Comparison of ENCODE assay signal across 9 cellular contexts in genomic region chr2:48601349-48601748, GRCh38. TPM values are rescaled to one million over a fixed set of nuclear protein-coding genes. Genes with fewer than 3 reads are reported as not detected.
A peak's percentile ranks its signal among the peaks of the same experiment; 100 is the strongest.
DNase-seq lines count a peak whose midpoint lies in the region; ATAC-seq and TF ChIP-seq lines count a peak whose summit lies in the region.
"Had no signal": no experiment of that assay in that cellular context is flagged by ENCODE, and none has a peak within 500 bp of the region (broad histone marks: within the 10 kb centered on the region; RNA-seq: fewer than 3 reads in every experiment).

No MANE protein-coding gene starts in this region.

- peaks cover under 1 to 2% (median 2%) of the 10 kb centered on the region in 3 donors for H3K27me3 Mint-ChIP-seq in CD14-positive monocyte (ENCODE audit: low read depth in 3 of 3)

- no peaks in the 10 kb centered on the region for H3K4me1 Mint-ChIP-seq in CD14-positive monocyte

- no peaks in the 10 kb centered on the region for H3K4me1 ChIP-seq in mucosa of descending colon (ENCODE audit: low read depth)

- in situ Hi-C loops in astrocyte of the spinal cord (cut with HindIII; ENCODE audit: low sequenced_read_pairs): no loop called here

- H3K27ac Mint-ChIP-seq in CD14-positive monocyte: no peak overlapping the region

- no peaks in the 10 kb centered on the region for H3K36me3 Mint-ChIP-seq in CD14-positive monocyte

- no peak overlapping the region for H3K4me3 Mint-ChIP-seq in CD14-positive monocyte

- TF ChIP-seq CTCF in astrocyte of the spinal cord (IDR thresholded peaks at IDR 0.05; ENCODE audit: low read depth, low read length) (peak; percentile 67), mucosa of descending colon (IDR thresholded peaks at IDR 0.05) (no peak), CD14-positive monocyte (IDR thresholded peaks at IDR 0.05) (no peak)

- H3K36me3 ChIP-seq in mucosa of descending colon (ENCODE audit: low read depth): no peaks in the 10 kb centered on the region
- H3K36me3 ChIP-seq: adrenal gland had no signal

- no peak overlapping the region for H3K4me3 ChIP-seq in astrocyte of the spinal cord (ENCODE audit: low read depth, low read length)
- H3K4me3 ChIP-seq in mucosa of descending colon: no peak overlapping the region
- H3K4me3 ChIP-seq: adrenal gland had no signal

- H3K9me3 ChIP-seq in mucosa of descending colon: no peaks in the 10 kb centered on the region
- H3K9me3 ChIP-seq: adrenal gland had no signal

- ATAC-seq in mucosa of descending colon (peak; percentile 65), HG02763 (IDR thresholded peaks at IDR 0.05; ENCODE audit: unreplicated experiment) (no peak)

- peaks cover 0 to 3% (median 0%) of the 10 kb centered on the region in 7 donors for H3K9me3 Mint-ChIP-seq in CD14-positive monocyte

- intact Hi-C loops in mucosa of descending colon (cut with DNase I, micrococcal nuclease): loop anchor here in 1 of 2 donors (10.0 kb wide), 1 partner anchor 123 kb away; no protein-coding TSS in a partner anchor
- intact Hi-C loops in CD14-positive monocyte (cut with micrococcal nuclease): no loop called here

- DNase-seq in stimulated activated CD4-positive, alpha-beta T cell treated with anti-CD3 and anti-CD28 coated beads, Interleukin-15, amount 100 ng/mL, for 24 hours: peak; percentile 22
- DNase-seq in stimulated activated CD4-positive, alpha-beta T cell treated with anti-CD3 and anti-CD28 coated beads, Interleukin-4, amount 100 ng/mL, for 24 hours: no peak
- peak; percentile 28 for DNase-seq in M059J (ENCODE audit: low read depth)
- DNase-seq in astrocyte of the spinal cord (ENCODE audit: low read depth, low spot score): no peak
- DNase-seq in mucosa of descending colon: peak in 1 of 3 donors; percentile 35
- no peak for DNase-seq in COLO829 (ENCODE audit: low spot score)
- no peak for DNase-seq in CD14-positive monocyte (ENCODE audit: low spot score)

RNA-seq across cellular contexts. Expression of gene GTF2A1L, which starts 16.3 kb away (rescaled TPM):
- total RNA-seq in M059J (2014; rRNA removed; shearing (Covaris generic)): 0.25 TPM in 1 of 2 replicates, not detected in the other
- 1 to 10 TPM in 1 of 3 donors, under 1 TPM in 1, not detected in 1; 0.77 to 8.6 TPM for total RNA-seq in mucosa of descending colon
- not detected for polyA plus RNA-seq in CD14-positive monocyte

Comparison
In these comparisons a context has a peak if more than half of its experiments do, and no peak if none do; other contexts are left out.
1. DNase-seq: peak in stimulated activated CD4-positive, alpha-beta T cell treated with anti-CD3 and anti-CD28 coated beads, Interleukin-15, amount 100 ng/mL, for 24 hours (single experiment) and M059J (single experiment); none in stimulated activated CD4-positive, alpha-beta T cell treated with anti-CD3 and anti-CD28 coated beads, Interleukin-4, amount 100 ng/mL, for 24 hours (single experiment), astrocyte of the spinal cord (single experiment), COLO829 (single experiment) and CD14-positive monocyte (single experiment).